2 cellular contexts compared by ENCODE assay signal in genomic region chr6:41577865-41578713, GRCh38.
TF ChIP-seq lines count a peak whose summit lies in the region.

No MANE protein-coding gene starts in this region.

TF ChIP-seq in K562, 482 proteins besides CTCF, POLR2A, EP300 and RAD21 (continued from another document and continues in another):
- no peak for TF ChIP-seq MITF (IDR thresholded peaks at IDR 0.05)
- TF ChIP-seq MYNN (IDR thresholded peaks at IDR 0.05), result no peak
- TF ChIP-seq MYNN (CRISPR knock-in tag; IDR thresholded peaks at IDR 0.05), result no peak
- no peak for TF ChIP-seq XRCC5 (IDR thresholded peaks at IDR 0.05; ENCODE audit: low read depth, low read length)
- no peak for TF ChIP-seq KLF13 (tag; IDR thresholded peaks at IDR 0.05; ENCODE audit: borderline replicate concordance, low read depth)
- no peak for TF ChIP-seq ZKSCAN8 (CRISPR knock-in tag; IDR thresholded peaks at IDR 0.05)
- no peak for TF ChIP-seq ILF3 (IDR thresholded peaks at IDR 0.05; ENCODE audit: borderline replicate concordance)
- no peak for TF ChIP-seq FOSL1 (tag; conservative IDR thresholded peaks at IDR 0.05)
- no peak for TF ChIP-seq EP400 (IDR thresholded peaks at IDR 0.05)
- no peak for TF ChIP-seq THRAP3 (IDR thresholded peaks at IDR 0.05; ENCODE audit: borderline replicate concordance)
- TF ChIP-seq ZZZ3 (IDR thresholded peaks at IDR 0.05), result no peak
- no peak for TF ChIP-seq ZBTB7A (IDR thresholded peaks at IDR 0.05; ENCODE audit: borderline replicate concordance, control insufficient read depth, low read depth, low read length)
- no peak for TF ChIP-seq ARID2 (IDR thresholded peaks at IDR 0.05)
- TF ChIP-seq, protein P1, sequence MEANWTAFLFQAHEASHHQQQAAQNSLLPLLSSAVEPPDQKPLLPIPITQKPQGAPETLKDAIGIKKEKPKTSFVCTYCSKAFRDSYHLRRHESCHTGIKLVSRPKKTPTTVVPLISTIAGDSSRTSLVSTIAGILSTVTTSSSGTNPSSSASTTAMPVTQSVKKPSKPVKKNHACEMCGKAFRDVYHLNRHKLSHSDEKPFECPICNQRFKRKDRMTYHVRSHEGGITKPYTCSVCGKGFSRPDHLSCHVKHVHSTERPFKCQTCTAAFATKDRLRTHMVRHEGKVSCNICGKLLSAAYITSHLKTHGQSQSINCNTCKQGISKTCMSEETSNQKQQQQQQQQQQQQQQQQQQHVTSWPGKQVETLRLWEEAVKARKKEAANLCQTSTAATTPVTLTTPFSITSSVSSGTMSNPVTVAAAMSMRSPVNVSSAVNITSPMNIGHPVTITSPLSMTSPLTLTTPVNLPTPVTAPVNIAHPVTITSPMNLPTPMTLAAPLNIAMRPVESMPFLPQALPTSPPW (CRISPR knock-in tag; IDR thresholded peaks at IDR 0.05), result peak; percentile 91
- no peak for TF ChIP-seq HNRNPLL (IDR thresholded peaks at IDR 0.05; ENCODE audit: low read depth, low read length, poor library complexity, severe bottlenecking)
- no peak for TF ChIP-seq BRD4 (IDR thresholded peaks at IDR 0.05)
- TF ChIP-seq ESRRB (CRISPR knock-in tag; IDR thresholded peaks at IDR 0.05; ENCODE audit: borderline replicate concordance), result no peak
- TF ChIP-seq SREBF1 (IDR thresholded peaks at IDR 0.05; ENCODE audit: borderline replicate concordance, low read depth, low read length), result no peak
- TF ChIP-seq ZNF140 (CRISPR knock-in tag; IDR thresholded peaks at IDR 0.05), result no peak
- TF ChIP-seq, protein P2, sequence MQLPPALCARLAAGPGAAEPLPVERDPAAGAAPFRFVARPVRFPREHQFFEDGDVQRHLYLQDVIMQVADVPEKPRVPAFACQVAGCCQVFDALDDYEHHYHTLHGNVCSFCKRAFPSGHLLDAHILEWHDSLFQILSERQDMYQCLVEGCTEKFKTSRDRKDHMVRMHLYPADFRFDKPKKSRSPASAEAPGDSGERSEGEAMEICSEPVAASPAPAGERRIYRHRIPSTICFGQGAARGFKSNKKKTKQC (CRISPR knock-in tag; IDR thresholded peaks at IDR 0.05), result no peak
- no peak for TF ChIP-seq CHCHD3 (CRISPR knock-in tag; IDR thresholded peaks at IDR 0.05)
- TF ChIP-seq RBBP5 (IDR thresholded peaks at IDR 0.05; ENCODE audit: borderline replicate concordance, insufficient read depth, low read length, poor library complexity, severe bottlenecking), result no peak
- TF ChIP-seq TFAM (CRISPR knock-in tag; conservative IDR thresholded peaks at IDR 0.05), result no peak
- TF ChIP-seq POLR2AphosphoS5 (IDR thresholded peaks at IDR 0.05; ENCODE audit: control insufficient read depth, insufficient read depth, low read depth, low read length), result no peak
- no peak for TF ChIP-seq PPARD (CRISPR knock-in tag; IDR thresholded peaks at IDR 0.05)
- TF ChIP-seq PKNOX1 (IDR thresholded peaks at IDR 0.05), result peak; percentile 98
- TF ChIP-seq ZNF277 (CRISPR knock-in tag; IDR thresholded peaks at IDR 0.05; ENCODE audit: borderline replicate concordance), result no peak
- TF ChIP-seq, protein P3, sequence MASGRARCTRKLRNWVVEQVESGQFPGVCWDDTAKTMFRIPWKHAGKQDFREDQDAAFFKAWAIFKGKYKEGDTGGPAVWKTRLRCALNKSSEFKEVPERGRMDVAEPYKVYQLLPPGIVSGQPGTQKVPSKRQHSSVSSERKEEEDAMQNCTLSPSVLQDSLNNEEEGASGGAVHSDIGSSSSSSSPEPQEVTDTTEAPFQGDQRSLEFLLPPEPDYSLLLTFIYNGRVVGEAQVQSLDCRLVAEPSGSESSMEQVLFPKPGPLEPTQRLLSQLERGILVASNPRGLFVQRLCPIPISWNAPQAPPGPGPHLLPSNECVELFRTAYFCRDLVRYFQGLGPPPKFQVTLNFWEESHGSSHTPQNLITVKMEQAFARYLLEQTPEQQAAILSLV (tag; IDR thresholded peaks at IDR 0.05), result no peak

TF ChIP-seq in HepG2, 621 proteins besides CTCF, POLR2A, EP300 and RAD21 (continued from another document and continues in another):
- TF ChIP-seq ZNF710 (CRISPR knock-in tag; IDR thresholded peaks at IDR 0.05; ENCODE audit: borderline replicate concordance) (peak; percentile 99), HOXA3 (CRISPR knock-in tag; IDR thresholded peaks at IDR 0.05) (peak; percentile 91; the same call in 1 of the 2 replicates), NCOA2 (CRISPR knock-in tag; IDR thresholded peaks at IDR 0.05) (peak; percentile 83), ZSCAN25 (CRISPR knock-in tag; IDR thresholded peaks at IDR 0.05) (peak; percentile 97), ZNF121 (CRISPR knock-in tag; IDR thresholded peaks at IDR 0.05) (0 out of 2 replicates have a peak, but pooled peaks have one; percentile 37), KLF12 (CRISPR knock-in tag; IDR thresholded peaks at IDR 0.05; ENCODE audit: borderline replicate concordance) (peak; percentile 22; the same call in 1 of the 2 replicates), ATF2 (CRISPR knock-in tag; IDR thresholded peaks at IDR 0.05) (peak; percentile 56), ELF4 (CRISPR knock-in tag; IDR thresholded peaks at IDR 0.05; ENCODE audit: borderline replicate concordance) (peak; percentile 42; the same call in 1 of the 2 replicates), KDM5B (CRISPR knock-in tag; IDR thresholded peaks at IDR 0.05; ENCODE audit: borderline replicate concordance) (peak; percentile 85), ZNF547 (CRISPR knock-in tag; IDR thresholded peaks at IDR 0.05) (peak; percentile 57), MXD3 (CRISPR knock-in tag; IDR thresholded peaks at IDR 0.05) (peak; percentile 62), MLLT10 (CRISPR knock-in tag; IDR thresholded peaks at IDR 0.05) (no peak), ZNF510 (CRISPR knock-in tag; IDR thresholded peaks at IDR 0.05; ENCODE audit: low read depth) (peak; percentile 46; the same call in 1 of the 2 replicates), ZNF232 (CRISPR knock-in tag; IDR thresholded peaks at IDR 0.05; ENCODE audit: borderline replicate concordance) (peak; percentile 35; the same call in 1 of the 2 replicates), PHF21A (CRISPR knock-in tag; IDR thresholded peaks at IDR 0.05) (peak; percentile 92), ERF (CRISPR knock-in tag; IDR thresholded peaks at IDR 0.05) (peak; percentile 97), ZNF296 (CRISPR knock-in tag; conservative IDR thresholded peaks at IDR 0.05) (peak; percentile 78; the same call in 1 of the 2 replicates), ELF1 (CRISPR knock-in tag; IDR thresholded peaks at IDR 0.05) (peak; percentile 62), KAT8 (CRISPR knock-in tag; IDR thresholded peaks at IDR 0.05) (peak; percentile 74), RBM22 (optimal IDR thresholded peaks at IDR 0.05; ENCODE audit: low read length) (peak; percentile 69), TMF1 (CRISPR knock-in tag; IDR thresholded peaks at IDR 0.05; ENCODE audit: low read depth) (no peak), YEATS4 (CRISPR knock-in tag; IDR thresholded peaks at IDR 0.05; ENCODE audit: borderline replicate concordance) (peak; percentile 84; the same call in 1 of the 2 replicates), TCF7 (IDR thresholded peaks at IDR 0.05; ENCODE audit: low read depth) (peak; percentile 59), ZFP1 (CRISPR knock-in tag; IDR thresholded peaks at IDR 0.05) (peak; percentile 89), CEBPG (CRISPR knock-in tag; IDR thresholded peaks at IDR 0.05) (peak; percentile 88), TP53 (CRISPR knock-in tag; conservative IDR thresholded peaks at IDR 0.05) (0 out of 2 replicates have a peak, but pooled peaks have one; percentile 26), ZNF614 (CRISPR knock-in tag; IDR thresholded peaks at IDR 0.05; ENCODE audit: borderline replicate concordance) (peak; percentile 88), GLI4 (CRISPR knock-in tag; IDR thresholded peaks at IDR 0.05; ENCODE audit: borderline replicate concordance) (0 out of 2 replicates have a peak, but pooled peaks have one; percentile 18), FOXK2 (IDR thresholded peaks at IDR 0.05) (peak; percentile 95), ZNF772 (CRISPR knock-in tag; IDR thresholded peaks at IDR 0.05) (peak; percentile 33; the same call in 1 of the 2 replicates), MAFK (conservative IDR thresholded peaks at IDR 0.05 in 1 of 2, IDR thresholded peaks at IDR 0.05 in 1 of 2; ENCODE audit: low read length in 2 of 2) (peak; percentile 78 to 87), ZHX2 (IDR thresholded peaks at IDR 0.05; ENCODE audit: low read depth) (peak; percentile 70), ZHX2 (CRISPR knock-in tag; IDR thresholded peaks at IDR 0.05; ENCODE audit: borderline replicate concordance) (no peak)
- TF ChIP-seq, protein P4, sequence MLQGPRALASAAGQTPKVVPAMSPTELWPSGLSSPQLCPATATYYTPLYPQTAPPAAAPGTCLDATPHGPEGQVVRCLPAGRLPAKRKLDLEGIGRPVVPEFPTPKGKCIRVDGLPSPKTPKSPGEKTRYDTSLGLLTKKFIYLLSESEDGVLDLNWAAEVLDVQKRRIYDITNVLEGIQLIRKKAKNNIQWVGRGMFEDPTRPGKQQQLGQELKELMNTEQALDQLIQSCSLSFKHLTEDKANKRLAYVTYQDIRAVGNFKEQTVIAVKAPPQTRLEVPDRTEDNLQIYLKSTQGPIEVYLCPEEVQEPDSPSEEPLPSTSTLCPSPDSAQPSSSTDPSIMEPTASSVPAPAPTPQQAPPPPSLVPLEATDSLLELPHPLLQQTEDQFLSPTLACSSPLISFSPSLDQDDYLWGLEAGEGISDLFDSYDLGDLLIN (CRISPR knock-in tag; IDR thresholded peaks at IDR 0.05; ENCODE audit: borderline replicate concordance), result peak; percentile 57; the same call in 1 of the 2 replicates
- TF ChIP-seq, protein P5, sequence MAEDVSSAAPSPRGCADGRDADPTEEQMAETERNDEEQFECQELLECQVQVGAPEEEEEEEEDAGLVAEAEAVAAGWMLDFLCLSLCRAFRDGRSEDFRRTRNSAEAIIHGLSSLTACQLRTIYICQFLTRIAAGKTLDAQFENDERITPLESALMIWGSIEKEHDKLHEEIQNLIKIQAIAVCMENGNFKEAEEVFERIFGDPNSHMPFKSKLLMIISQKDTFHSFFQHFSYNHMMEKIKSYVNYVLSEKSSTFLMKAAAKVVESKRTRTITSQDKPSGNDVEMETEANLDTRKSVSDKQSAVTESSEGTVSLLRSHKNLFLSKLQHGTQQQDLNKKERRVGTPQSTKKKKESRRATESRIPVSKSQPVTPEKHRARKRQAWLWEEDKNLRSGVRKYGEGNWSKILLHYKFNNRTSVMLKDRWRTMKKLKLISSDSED (CRISPR knock-in tag; IDR thresholded peaks at IDR 0.05), result no peak
